ENCODE assay signal across 12 cellular contexts in the genomic region with DNA sequence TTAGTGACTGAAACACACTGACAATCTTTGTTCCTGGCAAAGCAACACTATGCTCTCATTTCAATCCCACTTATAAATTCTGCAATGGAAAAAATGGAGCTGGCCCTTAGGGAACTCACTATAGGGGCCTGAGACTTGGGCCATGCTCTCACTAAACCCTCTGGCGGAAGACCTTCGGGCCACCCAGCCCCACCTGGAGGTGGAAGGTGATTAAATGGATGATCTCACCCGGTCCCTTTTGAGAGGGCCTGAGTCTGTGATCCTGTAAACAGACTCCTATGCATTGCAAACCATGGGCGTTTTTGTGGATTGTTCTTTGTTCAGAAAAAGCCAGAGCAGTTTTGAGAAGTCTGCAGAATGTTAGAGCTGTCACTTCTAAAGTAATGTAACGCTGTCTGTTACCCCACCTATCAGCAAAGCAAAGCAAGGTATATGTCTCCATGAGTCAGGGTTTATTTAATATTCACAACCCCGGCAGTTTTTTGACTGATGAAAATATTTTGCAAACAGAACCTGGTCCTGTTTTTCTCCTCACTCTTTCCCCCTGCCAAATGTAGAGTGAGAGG. TPM values are rescaled to one million over a fixed set of nuclear protein-coding genes. Genes with fewer than 3 reads are reported as not detected.
A peak's percentile ranks its signal among the peaks of the same experiment; 100 is the strongest.
DNase-seq lines count a peak whose midpoint lies in the region; ATAC-seq and TF ChIP-seq lines count a peak whose summit lies in the region.
"Had no signal": no experiment of that assay in that cellular context is flagged by ENCODE, and none has a peak within 500 bp of the region (broad histone marks: within the 10 kb centered on the region; RNA-seq: fewer than 3 reads in every experiment).

No MANE protein-coding gene starts in this region.

- no peak overlapping the region for H3K27ac ChIP-seq in CD4-positive, alpha-beta T cell (ENCODE audit: low read depth, low read length)
- H3K27ac ChIP-seq: epithelial cell of prostate had no signal

- H3K4me1 Mint-ChIP-seq in CD4-positive, alpha-beta T cell (ENCODE audit: low read depth) = peaks cover 19% of the 10 kb centered on the region
- H3K4me1 Mint-ChIP-seq: CD14-positive monocyte had no signal

- no peaks in the 10 kb centered on the region for H3K9me3 Mint-ChIP-seq in CD4-positive, alpha-beta T cell
- H3K9me3 Mint-ChIP-seq: naive thymus-derived CD4-positive, alpha-beta T cell had no signal

- ATAC-seq in omental fat pad (ENCODE audit: low FRiP score) (peak; percentile 37), HG02973 (IDR thresholded peaks at IDR 0.05; ENCODE audit: unreplicated experiment) (no peak)
- no peak for ATAC-seq in CD4-positive, alpha-beta T cell (ENCODE audit: poor library complexity)
- ATAC-seq: naive thymus-derived CD4-positive, alpha-beta T cell had no signal

- no peaks in the 10 kb centered on the region for H3K27me3 ChIP-seq in CD4-positive, alpha-beta T cell (ENCODE audit: control insufficient read depth, insufficient read depth, low read length)

- DNase-seq in DMS153 (lab: John Stamatoyannopoulos, UW) = peak; percentile 76
- DNase-seq in LNCaP clone FGC (ENCODE audit: low read depth) = no peak
- peak; percentile 15 for DNase-seq in amniotic epithelial cell (ENCODE audit: low read depth)
- no peak for DNase-seq in omental fat pad (ENCODE audit: low spot score)
- no peak for DNase-seq in CD4-positive, alpha-beta T cell
- DNase-seq in stimulated activated CD4-positive, alpha-beta T cell treated with anti-CD3 and anti-CD28 coated beads, Interleukin-2, amount 100 ng/mL, for 24 hours = no peak
- DNase-seq in amygdala (lab: John Stamatoyannopoulos, UW) = no peak
- DNase-seq: activated CD8-positive, alpha-beta memory T cell treated with anti-CD3 and anti-CD28 coated beads, Interleukin-2, amount 50 U/mL, for 48 hours; naive thymus-derived CD4-positive, alpha-beta T cell had no signal

- POLR2A ChIA-PET in CD4-positive, alpha-beta T cell (lab: Charles Lee) = no interaction called here

- intact Hi-C loops in CD4-positive, alpha-beta T cell (cut with DNase I, micrococcal nuclease) = loop anchor here in 1 of 2 experiments (5.0 kb wide), 1 partner anchor 1122 kb away; no protein-coding TSS in a partner anchor

- no peak overlapping the region for H3K27ac Mint-ChIP-seq in CD4-positive, alpha-beta T cell
- H3K27ac Mint-ChIP-seq: CD14-positive monocyte had no signal

- TF ChIP-seq CTCF in LNCaP clone FGC (IDR thresholded peaks at IDR 0.05; ENCODE audit: control insufficient read depth, extremely low read depth, insufficient read depth) (peak; percentile 20; the same call in 1 of the 2 replicates), omental fat pad (IDR thresholded peaks at IDR 0.05) (no peak)
- TF ChIP-seq CTCF in CD4-positive, alpha-beta T cell (IDR thresholded peaks at IDR 0.05) = no peak

- H3K4me3 ChIP-seq in LNCaP clone FGC (ENCODE audit: low read depth, low read length) = no peak overlapping the region

- CTCF ChIA-PET in CD4-positive, alpha-beta T cell (lab: Charles Lee) = no interaction called here

- H3K36me3 Mint-ChIP-seq in CD4-positive, alpha-beta T cell (ENCODE audit: low read depth) = no peaks in the 10 kb centered on the region
- H3K36me3 Mint-ChIP-seq: CD14-positive monocyte; naive thymus-derived CD4-positive, alpha-beta T cell had no signal

- H3K9me3 ChIP-seq in CD4-positive, alpha-beta T cell (ENCODE audit: control insufficient read depth, low read length) = no peaks in the 10 kb centered on the region

- H3K27me3 Mint-ChIP-seq in CD4-positive, alpha-beta T cell = no peaks in the 10 kb centered on the region

- H3K4me3 Mint-ChIP-seq in CD4-positive, alpha-beta T cell = no peak overlapping the region
- H3K4me3 Mint-ChIP-seq: CD14-positive monocyte; naive thymus-derived CD4-positive, alpha-beta T cell had no signal

RNA-seq across cellular contexts. Expression of gene CDON, which starts 17.1 kb away (rescaled TPM):
- 100 to 1,000 TPM in 1 of 4 donors, 10 to 100 TPM in 3; 13.1 to 159 (median 43.4) TPM for total RNA-seq in omental fat pad
- 1 to 10 TPM; 1.9 to 2.7 TPM for total RNA-seq in CD4-positive, alpha-beta T cell

Comparison
In these comparisons a context has a peak if more than half of its experiments do, and no peak if none do; other contexts are left out.
1. DNase-seq: peak in DMS153 (single experiment) and amniotic epithelial cell (single experiment); none in LNCaP clone FGC (single experiment), omental fat pad (single experiment), CD4-positive, alpha-beta T cell (0 of 10), stimulated activated CD4-positive, alpha-beta T cell treated with anti-CD3 and anti-CD28 coated beads, Interleukin-2, amount 100 ng/mL, for 24 hours (0 of 2) and amygdala (0 of 56).